19 cellular contexts compared by ENCODE assay signal in the genomic region with DNA sequence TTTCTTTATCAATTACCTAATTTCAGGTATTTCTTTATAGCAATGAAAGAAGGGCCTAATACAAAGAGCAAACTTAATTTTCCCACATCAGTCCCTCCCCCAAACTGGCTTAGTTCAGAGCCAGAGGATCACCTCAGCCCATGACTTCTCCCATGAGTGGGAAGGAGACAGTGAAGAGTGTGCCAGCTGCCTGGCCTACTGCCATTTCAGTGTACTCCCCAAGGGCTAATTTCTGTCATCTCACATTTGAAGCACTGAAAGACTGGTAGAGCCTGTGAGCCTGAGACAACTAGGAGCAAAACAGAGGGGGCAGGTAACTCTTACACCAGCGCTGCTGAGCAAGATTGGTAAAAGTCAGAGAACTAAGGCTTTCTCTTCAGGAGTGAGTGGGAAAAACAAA.
"Had no signal": no experiment of that assay in that cellular context is flagged by ENCODE, and none has a peak within 500 bp of the region (broad histone marks: within the 10 kb centered on the region; RNA-seq: fewer than 3 reads in every experiment).

No MANE protein-coding gene starts in this region.

- H3K4me3 Mint-ChIP-seq: activated CD4-positive, alpha-beta T cell treated with anti-CD3 and anti-CD28 coated beads for 36 hours; activated naive CD8-positive, alpha-beta T cell treated with anti-CD3 and anti-CD28 coated beads, Interleukin-2, amount 10 ng/mL, durations not matched to agents 7 days and 5 days; activated T-helper 1 cell treated with anti-CD3 and anti-CD28 coated beads, Interleukin-12 subunit alpha, Interleukin-12 subunit beta, Interleukin-2, Interleukin-4 antibody, amounts not matched to agents 30 ng/mL and 10 ng/mL and 1 ng/mL, durations not matched to agents 14 hours and 24 hours and 36 hours; brain; mesothelial cell of epicardium; nephron; stimulated activated effector memory CD8-positive, alpha-beta T cell treated with anti-CD3 and anti-CD28 coated beads, Interleukin-12 subunit alpha, Interleukin-12 subunit beta, amount 100 ng/mL, for 72 hours; T-helper 2 cell treated with Interferon-gamma antibody and Interleukin-4, amounts not matched to agents 5 μg/mL and 100 μg/mL, for 36 hours; type B pancreatic cell; WTC11 had no signal

- H3K4me1 Mint-ChIP-seq: activated CD4-positive, alpha-beta T cell treated with anti-CD3 and anti-CD28 coated beads for 36 hours; brain; mesothelial cell of epicardium; nephron; stimulated activated effector memory CD8-positive, alpha-beta T cell treated with anti-CD3 and anti-CD28 coated beads, Interleukin-12 subunit alpha, Interleukin-12 subunit beta, amount 100 ng/mL, for 72 hours had no signal

- ATAC-seq: activated CD4-positive, alpha-beta T cell treated with anti-CD3 and anti-CD28 coated beads for 36 hours; stimulated activated effector memory CD8-positive, alpha-beta T cell treated with anti-CD3 and anti-CD28 coated beads, Interleukin-12 subunit alpha, Interleukin-12 subunit beta, amount 100 ng/mL, for 72 hours; WTC11 had no signal

- H3K4me1 ChIP-seq: esophagus squamous epithelium, stomach had no signal

- H3K27ac Mint-ChIP-seq: activated CD4-positive, alpha-beta T cell treated with anti-CD3 and anti-CD28 coated beads for 36 hours; activated naive CD8-positive, alpha-beta T cell treated with anti-CD3 and anti-CD28 coated beads, Interleukin-2, amount 10 ng/mL, durations not matched to agents 7 days and 5 days; activated T-helper 1 cell treated with anti-CD3 and anti-CD28 coated beads, Interleukin-12 subunit alpha, Interleukin-12 subunit beta, Interleukin-2, Interleukin-4 antibody, amounts not matched to agents 30 ng/mL and 10 ng/mL and 1 ng/mL, durations not matched to agents 14 hours and 24 hours and 36 hours; brain; mesothelial cell of epicardium; nephron; stimulated activated effector memory CD8-positive, alpha-beta T cell treated with anti-CD3 and anti-CD28 coated beads, Interleukin-12 subunit alpha, Interleukin-12 subunit beta, amount 100 ng/mL, for 72 hours; T-helper 2 cell treated with Interferon-gamma antibody and Interleukin-4, amounts not matched to agents 5 μg/mL and 100 μg/mL, for 36 hours; type B pancreatic cell; WTC11 had no signal

- H3K27ac ChIP-seq: dorsolateral prefrontal cortex, esophagus squamous epithelium, stomach had no signal

- H3K27me3 ChIP-seq: dorsolateral prefrontal cortex, esophagus squamous epithelium, stomach had no signal

- H3K4me3 ChIP-seq: dorsolateral prefrontal cortex, esophagus squamous epithelium, stomach had no signal

- DNase-seq: activated CD4-positive, alpha-beta T cell treated with anti-CD3 and anti-CD28 coated beads for 36 hours; activated CD4-positive, alpha-beta T cell treated with anti-CD3 and anti-CD28 coated beads, Interleukin-2, amount 50 U/mL, for 48 hours; activated naive CD8-positive, alpha-beta T cell treated with anti-CD3 and anti-CD28 coated beads, Interleukin-2, amount 10 ng/mL, durations not matched to agents 7 days and 5 days; central memory CD4-positive, alpha-beta T cell; dorsolateral prefrontal cortex; esophagus squamous epithelium; islet precursor cell; small intestine; stimulated activated CD4-positive, alpha-beta T cell treated with anti-CD3 and anti-CD28 coated beads, Interleukin-15, amount 100 ng/mL, for 24 hours; stimulated activated CD4-positive, alpha-beta T cell treated with anti-CD3 and anti-CD28 coated beads, Interleukin-4, amount 100 ng/mL, for 1 hour; stomach had no signal

- H3K27me3 Mint-ChIP-seq: activated CD4-positive, alpha-beta T cell treated with anti-CD3 and anti-CD28 coated beads for 36 hours; activated naive CD8-positive, alpha-beta T cell treated with anti-CD3 and anti-CD28 coated beads, Interleukin-2, amount 10 ng/mL, durations not matched to agents 7 days and 5 days; brain; type B pancreatic cell had no signal
